In the genomic region with DNA sequence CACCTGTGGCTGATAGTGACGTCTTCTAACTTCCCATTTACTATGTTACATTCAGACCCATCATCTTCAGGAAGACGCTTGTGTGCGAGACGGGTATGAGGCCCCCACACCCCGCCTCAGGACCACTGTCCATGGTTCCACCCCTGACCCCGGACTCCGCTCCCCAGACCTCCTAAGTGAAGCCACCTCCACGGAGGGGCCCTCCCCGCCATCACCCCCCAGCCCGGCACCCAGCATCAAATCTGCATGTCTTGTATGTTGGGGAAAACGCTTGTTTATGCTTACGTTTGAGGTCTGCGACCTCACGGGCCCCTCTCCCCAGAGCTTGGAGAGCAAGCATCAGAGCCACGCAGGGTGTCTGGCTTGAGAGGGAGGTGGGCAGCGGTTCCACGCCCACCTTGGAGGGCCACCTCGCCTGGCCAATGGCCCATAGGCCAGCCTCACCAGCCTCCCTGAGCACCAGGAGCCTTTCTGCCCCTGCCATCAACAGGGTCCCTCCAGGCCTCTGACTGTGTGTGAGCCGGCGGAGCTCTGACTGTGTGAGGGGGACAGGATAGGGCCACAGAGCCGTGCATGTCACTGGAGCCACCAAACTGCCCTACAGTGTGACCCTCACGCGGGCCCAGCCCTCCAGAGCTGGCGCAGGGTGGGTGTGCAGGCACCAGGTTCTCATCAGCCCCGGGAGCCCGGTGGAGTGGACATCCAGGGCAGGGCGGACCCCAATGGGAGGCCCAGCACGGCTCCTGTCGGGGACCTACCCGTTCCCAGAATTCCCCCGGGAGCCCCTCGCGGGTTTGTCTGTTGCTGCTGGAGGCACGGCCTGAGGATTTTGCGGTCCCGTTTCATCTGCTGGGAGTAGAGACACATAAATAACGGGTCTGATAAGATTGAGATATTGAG, we compare ENCODE assay signal across 19 cellular contexts.
"Had no signal": no experiment of that assay in that cellular context is flagged by ENCODE, and none has a peak within 500 bp of the region (broad histone marks: within the 10 kb centered on the region; RNA-seq: fewer than 3 reads in every experiment).

No MANE protein-coding gene starts in this region.

- H3K4me3 ChIP-seq: coronary artery, esophagus muscularis mucosa, lung, skin epidermis, transverse colon had no signal

- H3K27ac ChIP-seq: coronary artery, esophagus muscularis mucosa, parathyroid adenoma, skin epidermis, transverse colon had no signal

- DNase-seq: activated CD4-positive, alpha-beta T cell treated with anti-CD3 and anti-CD28 coated beads for 1 hour; activated CD4-positive, alpha-beta T cell treated with anti-CD3 and anti-CD28 coated beads, Interleukin-2, amount 50 U/mL, for 48 hours; activated naive CD4-positive, alpha-beta T cell treated with anti-CD3 and anti-CD28 coated beads, Interleukin-2, amount 50 U/mL, for 16 hours; caudate nucleus; hypothalamus; kidney glomerular epithelial cell; retina; stimulated activated CD4-positive, alpha-beta T cell treated with anti-CD3 and anti-CD28 coated beads, Interleukin-15, amount 100 ng/mL, for 24 hours; stimulated activated CD4-positive, alpha-beta T cell treated with anti-CD3 and anti-CD28 coated beads, Interleukin-4, amount 100 ng/mL, for 1 hour; stimulated activated naive CD4-positive, alpha-beta T cell; substantia nigra; transverse colon had no signal

- H3K4me1 ChIP-seq: esophagus muscularis mucosa, parathyroid adenoma, transverse colon had no signal

- H3K4me3 Mint-ChIP-seq: mesothelial cell of epicardium had no signal

- H3K27ac Mint-ChIP-seq: activated T-helper 2 cell treated with anti-CD3 and anti-CD28 coated beads, Interferon-gamma antibody, Interleukin-2, Interleukin-4, amounts not matched to agents 10 μg/mL and 5 μg/mL and 100 μg/mL, durations not matched to agents 14 hours and 24 hours and 36 hours; mesothelial cell of epicardium had no signal

- H3K36me3 ChIP-seq: esophagus muscularis mucosa, transverse colon had no signal

- H3K36me3 Mint-ChIP-seq: mesothelial cell of epicardium had no signal

- H3K9me3 ChIP-seq: esophagus muscularis mucosa, transverse colon had no signal

- H3K9me3 Mint-ChIP-seq: activated T-helper 2 cell treated with anti-CD3 and anti-CD28 coated beads, Interferon-gamma antibody, Interleukin-2, Interleukin-4, amounts not matched to agents 10 μg/mL and 5 μg/mL and 100 μg/mL, durations not matched to agents 14 hours and 24 hours and 36 hours; mesothelial cell of epicardium had no signal
